24 cellular contexts compared by ENCODE assay signal in the genomic region with DNA sequence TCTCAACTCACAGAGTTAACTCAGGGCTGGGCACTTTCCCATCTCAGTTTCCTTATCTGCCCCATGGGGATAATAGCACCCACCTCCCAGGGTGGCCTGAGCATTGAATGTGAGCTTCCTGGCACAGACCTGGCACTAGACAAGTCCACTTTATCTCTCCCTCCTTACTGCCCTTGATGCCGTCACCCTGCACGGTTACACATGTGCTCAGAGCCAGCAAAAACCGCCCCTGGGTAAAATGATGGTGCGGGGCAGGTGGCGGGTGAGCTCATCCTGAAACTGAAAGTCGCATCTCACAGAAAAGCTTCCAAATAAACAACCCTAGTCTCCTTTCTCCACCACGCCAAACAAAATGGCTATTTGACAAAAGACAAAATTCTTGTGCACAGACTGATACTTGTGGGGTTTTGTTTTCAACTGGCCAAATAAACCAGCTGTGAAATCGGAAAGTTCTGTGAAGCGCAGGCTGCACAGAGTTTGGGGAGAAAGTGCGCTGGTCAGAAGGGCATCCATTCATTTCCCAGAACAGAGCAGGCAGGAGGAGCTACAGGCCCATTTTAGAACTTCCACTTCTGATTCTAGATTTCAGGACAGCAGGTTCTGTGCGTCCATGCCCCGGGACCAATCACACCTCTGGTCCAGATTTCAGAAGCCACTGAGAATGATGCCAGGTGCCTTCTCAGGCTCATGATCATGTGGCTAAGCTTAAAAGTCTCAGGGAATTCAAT.
DNase-seq lines count a peak whose midpoint lies in the region; FAIRE-seq and TF ChIP-seq lines count a peak whose summit lies in the region.
"Had no signal": no experiment of that assay in that cellular context is flagged by ENCODE, and none has a peak within 500 bp of the region (broad histone marks: within the 10 kb centered on the region; RNA-seq: fewer than 3 reads in every experiment).

No MANE protein-coding gene starts in this region.

- H3K36me3 ChIP-seq in BLaER1 (no peaks in the 10 kb centered on the region), OCI-LY3 (replicated peaks; ENCODE audit: low read depth, low read length) (no peaks in the 10 kb centered on the region)

- no peaks in the 10 kb centered on the region for H3K9me3 ChIP-seq in BLaER1
- H3K9me3 ChIP-seq in OCI-LY3 (ENCODE audit: insufficient read depth, low read length) = no peaks in the 10 kb centered on the region
- H3K9me3 ChIP-seq: right lobe of liver had no signal

- H3K79me2 ChIP-seq in OCI-LY3 (ENCODE audit: low read length) = no peaks in the 10 kb centered on the region

- no peak overlapping the region for H3K4me3 ChIP-seq in BLaER1
- no peak overlapping the region for H3K4me3 ChIP-seq in OCI-LY3 (ENCODE audit: low read length)
- H3K4me3 ChIP-seq: right lobe of liver had no signal

- no peak overlapping the region for H3K27ac ChIP-seq in BLaER1
- H3K27ac ChIP-seq in OCI-LY3 (ENCODE audit: low read length) = no peak overlapping the region

- H3K27me3 ChIP-seq in BLaER1 (peaks cover 33% of the 10 kb centered on the region), OCI-LY3 (ENCODE audit: low read depth, low read length) (0 out of 2 replicates have a peak, but pooled peaks cover 7% of the 10 kb centered on the region)
- H3K27me3 ChIP-seq: right lobe of liver had no signal

- DNase-seq in GM18507 (ENCODE audit: extremely low spot score, insufficient read length, low read depth) (peak; percentile 11), medulla oblongata (ENCODE audit: extremely low spot score) (peak; percentile 34), NCI-H69 (lab: John Stamatoyannopoulos, UW) (no peak), epidermal melanocyte (ENCODE audit: insufficient read length, low spot score) (no peak), GF-D8 (lab: John Stamatoyannopoulos, UW) (no peak)
- DNase-seq in stimulated activated CD4-positive, alpha-beta T cell treated with anti-CD3 and anti-CD28 coated beads, Interleukin-4, amount 100 ng/mL, for 1 hour = no peak
- DNase-seq: activated CD4-positive, alpha-beta T cell treated with anti-CD3 and anti-CD28 coated beads, Interleukin-2, amount 50 U/mL, for 48 hours; activated T-cell treated with anti-CD3 and anti-CD28 coated beads, Interleukin-2, amount 50 U/mL, for 72 hours; EL; H7; mammary epithelial cell; naive B cell; NCI-H1930; NCI-H524; right lobe of liver; Right ventricle myocardium superior; stimulated activated CD4-positive, alpha-beta T cell treated with anti-CD3 and anti-CD28 coated beads, Interleukin-1b, Interleukin-23, amount 100 ng/mL, for 48 hours; stimulated activated naive CD8-positive, alpha-beta T cell treated with anti-CD3 and anti-CD28 coated beads, Interleukin-15, Interleukin-2, amounts not matched to agents 100 U/mL and 50 U/mL, for 24 hours; trophoblast cell had no signal

- FAIRE-seq in GM18507 (lab: Jason Lieb, UNC) = no peak
- FAIRE-seq: colon, keratinocyte, TTC549 had no signal

- H3K9ac ChIP-seq in BLaER1 (no peak overlapping the region), OCI-LY3 (ENCODE audit: low read length) (no peak overlapping the region)

- H3K4me2 ChIP-seq in BLaER1 = peak overlapping the region; percentile 63
- peak overlapping the region; percentile 35 for H3K4me2 ChIP-seq in OCI-LY3 (ENCODE audit: low read length)

- no peak for TF ChIP-seq CTCF in OCI-LY3 (IDR thresholded peaks at IDR 0.05; ENCODE audit: low read depth, low read length)

- H4K20me1 ChIP-seq in BLaER1 (no peaks in the 10 kb centered on the region), OCI-LY3 (ENCODE audit: insufficient read depth, low read length) (no peaks in the 10 kb centered on the region)

- peaks cover 24% of the 10 kb centered on the region for H3K4me1 ChIP-seq in BLaER1
- peaks cover 7% of the 10 kb centered on the region for H3K4me1 ChIP-seq in OCI-LY3 (ENCODE audit: low read length)

- no peak overlapping the region for H2AFZ ChIP-seq in OCI-LY3 (ENCODE audit: low read depth, low read length)

Comparison
In these comparisons a context has a peak if more than half of its experiments do, and no peak if none do; other contexts are left out.
1. DNase-seq: peak in GM18507 (single experiment) and medulla oblongata (single experiment); none in NCI-H69 (single experiment), stimulated activated CD4-positive, alpha-beta T cell treated with anti-CD3 and anti-CD28 coated beads, Interleukin-4, amount 100 ng/mL, for 1 hour (single experiment), epidermal melanocyte (single experiment) and GF-D8 (single experiment).